Comparison of ENCODE assay signal across 8 cellular contexts in the genomic region with DNA sequence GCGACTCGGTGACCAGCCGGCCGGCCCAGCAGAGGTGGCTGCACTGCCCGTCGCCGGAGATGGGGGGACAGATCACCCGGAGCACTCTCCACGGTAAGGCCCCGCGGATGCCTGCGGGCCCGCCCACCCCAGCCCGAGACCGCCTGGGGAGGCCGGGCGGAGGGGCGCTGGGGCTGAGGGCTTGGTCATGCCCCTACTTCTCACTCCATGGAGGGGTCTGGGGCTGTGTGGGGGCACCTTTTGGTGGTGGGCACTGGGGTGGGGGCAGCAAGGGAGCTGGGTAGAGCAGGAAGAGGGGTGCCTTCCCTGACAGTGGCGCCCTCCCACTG.
A peak's percentile ranks its signal among the peaks of the same experiment; 100 is the strongest.
DNase-seq lines count a peak whose midpoint lies in the region; ATAC-seq, FAIRE-seq and TF ChIP-seq lines count a peak whose summit lies in the region.

No MANE protein-coding gene starts in this region.

- no peak for TF ChIP-seq EP300 in sigmoid colon (IDR thresholded peaks at IDR 0.05)

- no peak overlapping the region for H3K27ac Mint-ChIP-seq in CD8-positive, alpha-beta T cell
- H3K27ac Mint-ChIP-seq in T-cell = no peak overlapping the region

- no peak for TF ChIP-seq CTCF in CD8-positive, alpha-beta T cell (IDR thresholded peaks at IDR 0.05)
- TF ChIP-seq CTCF in sigmoid colon (IDR thresholded peaks at IDR 0.05) (no peak), GM10248 (IDR thresholded peaks at IDR 0.05; ENCODE audit: control extremely low read depth, extremely low read depth, low read depth, missing control alignments) (no peak)

- CTCF ChIA-PET in CD8-positive, alpha-beta T cell (lab: Charles Lee) = interaction anchor here (1.1 kb wide), 1 partner anchor 10 kb away, joined by 3 read pairs; no protein-coding TSS in a partner anchor
- CTCF ChIA-PET in T-cell (lab: Charles Lee) (no interaction called here), GM10248 (lab: Yijun Ruan, JAX) (interaction anchor here (1.1 to 3.4 kb wide), 4 partner anchors 10 to 22 kb away, joined by 3 to 20 read pairs (median 4); no protein-coding TSS in a partner anchor)

- H3K4me3 Mint-ChIP-seq in CD8-positive, alpha-beta T cell = peak overlapping the region; percentile 68
- peak overlapping the region; percentile 51 to 87 (median 51) for H3K4me3 Mint-ChIP-seq in T-cell

- H3K27ac ChIP-seq in CD8-positive, alpha-beta T cell (ENCODE audit: low read depth, low read length) = no peak overlapping the region
- H3K27ac ChIP-seq in right cardiac atrium (ENCODE audit: low read length) = no peak overlapping the region
- no peak overlapping the region for H3K27ac ChIP-seq in sigmoid colon

- POLR2A ChIA-PET in CD8-positive, alpha-beta T cell (lab: Charles Lee) = no interaction called here
- POLR2A ChIA-PET in T-cell (lab: Charles Lee) = interaction anchor here in 1 of 2 donors (0.6 kb wide), 1 partner anchor 565 kb away, joined by 8 read pairs; no protein-coding TSS in a partner anchor
- POLR2A ChIA-PET in GM10248 (lab: Yijun Ruan, JAX) = no interaction called here

- 6% methylated on average over 19 of the region's 19 CpGs for WGBS in right cardiac atrium
- WGBS in sigmoid colon, 2 donors = 3 to 4% methylated on average over 19 of the region's 19 CpGs

- H3K27me3 Mint-ChIP-seq in CD8-positive, alpha-beta T cell (ENCODE audit: low read depth) = peaks cover 26% of the 10 kb centered on the region
- H3K27me3 Mint-ChIP-seq in T-cell = peaks cover 13 to 38% of the 10 kb centered on the region in 2 donors

- no peak for FAIRE-seq in frontal cortex (lab: Jason Lieb, UNC)

- peaks cover 12% of the 10 kb centered on the region for H3K4me1 Mint-ChIP-seq in CD8-positive, alpha-beta T cell (ENCODE audit: low read depth)
- peaks cover 13 to 18% (median 16%) of the 10 kb centered on the region in 3 donors for H3K4me1 Mint-ChIP-seq in T-cell

- intact Hi-C loops in CD8-positive, alpha-beta T cell (cut with DNase I, micrococcal nuclease) = no loop called here
- intact Hi-C loops in right cardiac atrium (cut with DNase I) = no loop called here
- intact Hi-C loops in sigmoid colon (cut with DNase I) = loop anchor here (5.0 kb wide), 1 partner anchor 63 kb away; a partner anchor contains a TSS

- no peak for DNase-seq in CD8-positive, alpha-beta T cell
- DNase-seq in T-cell (no peak), right cardiac atrium (no peak), sigmoid colon (no peak), GM10248 (ENCODE audit: extremely low spot score) (no peak), frontal cortex (ENCODE audit: low spot score in 2 of 2) (no peak), GM19238 (ENCODE audit: insufficient read length, low spot score) (no peak)
- DNase-seq in activated CD8-positive, alpha-beta memory T cell treated with anti-CD3 and anti-CD28 coated beads for 24 hours = no peak

- no peak overlapping the region for H3K4me3 ChIP-seq in CD8-positive, alpha-beta T cell (ENCODE audit: low read depth, low read length)
- H3K4me3 ChIP-seq in right cardiac atrium (ENCODE audit: low read length) (peak overlapping the region; percentile 56), sigmoid colon (peak overlapping the region; percentile 16 to 55 (median 48))

- H3K27me3 ChIP-seq in CD8-positive, alpha-beta T cell (ENCODE audit: insufficient read depth, low read length) = no peaks in the 10 kb centered on the region
- H3K27me3 ChIP-seq in right cardiac atrium (ENCODE audit: control insufficient read depth, insufficient read depth) (no peaks in the 10 kb centered on the region), sigmoid colon (peaks cover 0 to 4% (median 2%) of the 10 kb centered on the region in 3 donors)

- no peaks in the 10 kb centered on the region for H3K36me3 Mint-ChIP-seq in CD8-positive, alpha-beta T cell
- no peaks in the 10 kb centered on the region for H3K36me3 Mint-ChIP-seq in T-cell

- H3K36me3 ChIP-seq in CD8-positive, alpha-beta T cell (ENCODE audit: insufficient read depth, low read length) = no peaks in the 10 kb centered on the region
- H3K36me3 ChIP-seq in sigmoid colon = no peaks in the 10 kb centered on the region

- peaks cover 14% of the 10 kb centered on the region for H3K4me1 ChIP-seq in CD8-positive, alpha-beta T cell (ENCODE audit: insufficient read depth, low read length)
- H3K4me1 ChIP-seq in right cardiac atrium (ENCODE audit: control insufficient read depth, insufficient read depth, low read length) (no peaks in the 10 kb centered on the region), sigmoid colon (peaks cover 0 to 19% (median 14%) of the 10 kb centered on the region in 4 donors)

- TF ChIP-seq POLR2A in sigmoid colon (IDR thresholded peaks at IDR 0.05) = no peak

- no peaks in the 10 kb centered on the region for H3K9me3 Mint-ChIP-seq in CD8-positive, alpha-beta T cell
- no peaks in the 10 kb centered on the region for H3K9me3 Mint-ChIP-seq in T-cell

- no peaks in the 10 kb centered on the region for H3K9me3 ChIP-seq in CD8-positive, alpha-beta T cell (ENCODE audit: low read length)
- H3K9me3 ChIP-seq in right cardiac atrium (ENCODE audit: control insufficient read depth, low read length) (no peaks in the 10 kb centered on the region), sigmoid colon (no peaks in the 10 kb centered on the region)

- no peak for ATAC-seq in CD8-positive, alpha-beta T cell
- ATAC-seq in T-cell (replicated peaks in 1 of 4) (peak; percentile 15 to 32 (median 27)), right cardiac atrium (no peak)

Comparison
In these comparisons a context has a peak if more than half of its experiments do, and no peak if none do; other contexts are left out.
1. ATAC-seq: peak in T-cell (4 of 4); none in CD8-positive, alpha-beta T cell (single experiment) and right cardiac atrium (0 of 2).
2. CTCF ChIA-PET loops: an anchor here in CD8-positive, alpha-beta T cell (1.1 kb wide) and GM10248 (1.1 to 3.4 kb wide); none called in T-cell.